8 cellular contexts compared by ENCODE assay signal in genomic region chr15:39312984-39313383, GRCh38.
DNase-seq lines count a peak whose midpoint lies in the region; ATAC-seq, FAIRE-seq and TF ChIP-seq lines count a peak whose summit lies in the region.
"Had no signal": no experiment of that assay in that cellular context is flagged by ENCODE, and none has a peak within 500 bp of the region (broad histone marks: within the 10 kb centered on the region; RNA-seq: fewer than 3 reads in every experiment).

No MANE protein-coding gene starts in this region.

- H3K27ac ChIP-seq in liver (ENCODE audit: low read depth in 1 of 2, low read length in 2 of 2) = peak overlapping the region in 1 of 2 donors; percentile 1

- H3K4me1 Mint-ChIP-seq in activated T-cell treated with anti-CD3 and anti-CD28 coated beads, Interleukin-2, amount 50 U/mL, for 24 hours (ENCODE audit: low read depth) = no peaks in the 10 kb centered on the region

- peak; percentile 28 for TF ChIP-seq CTCF in liver (IDR thresholded peaks at IDR 0.05; ENCODE audit: low read depth, low read length, missing input control)
- no peak for TF ChIP-seq CTCF in omental fat pad (IDR thresholded peaks at IDR 0.05)

- FAIRE-seq in GM12891 (lab: Jason Lieb, UNC) = peak; percentile 33

- TF ChIP-seq POLR2A in GM12891 (IDR thresholded peaks at IDR 0.05; ENCODE audit: low read depth, low read length) = no peak

- no peaks in the 10 kb centered on the region for H3K9me3 ChIP-seq in liver (ENCODE audit: control insufficient read depth in 4 of 4, low read length in 3 of 4)
- H3K9me3 ChIP-seq: HAP-1 had no signal

- no peaks in the 10 kb centered on the region for H3K36me3 ChIP-seq in liver (ENCODE audit: control insufficient read depth in 4 of 4, insufficient read depth in 3 of 4, low read depth in 1 of 4, low read length in 3 of 4)
- H3K36me3 ChIP-seq: HAP-1 had no signal

- no peak overlapping the region for H3K4me3 ChIP-seq in liver (ENCODE audit: low read depth in 1 of 3, low read length in 3 of 3)
- H3K4me3 ChIP-seq: HAP-1 had no signal

- H3K4me3 Mint-ChIP-seq in activated T-cell treated with anti-CD3 and anti-CD28 coated beads, Interleukin-2, amount 50 U/mL, for 24 hours = no peak overlapping the region

- DNase-seq in GM12891 (ENCODE audit: insufficient read length, low spot score) = peak; percentile 10
- peak; percentile 61 for DNase-seq in SKM-1 treated with dmso at 0.1 percent for 144 hours (lab: John Stamatoyannopoulos, UW; ENCODE audit: unreplicated experiment)
- DNase-seq in activated T-cell treated with anti-CD3 and anti-CD28 coated beads, Interleukin-2, amount 50 U/mL, for 24 hours = no peak
- no peak for DNase-seq in omental fat pad (ENCODE audit: low spot score)
- DNase-seq in EL = no peak

- no peaks in the 10 kb centered on the region for H3K36me3 Mint-ChIP-seq in activated T-cell treated with anti-CD3 and anti-CD28 coated beads, Interleukin-2, amount 50 U/mL, for 24 hours (ENCODE audit: low read depth)

- H3K9me3 Mint-ChIP-seq in activated T-cell treated with anti-CD3 and anti-CD28 coated beads, Interleukin-2, amount 50 U/mL, for 24 hours = no peaks in the 10 kb centered on the region

- no peak overlapping the region for H3K27ac Mint-ChIP-seq in activated T-cell treated with anti-CD3 and anti-CD28 coated beads, Interleukin-2, amount 50 U/mL, for 24 hours

- H3K4me1 ChIP-seq in liver (ENCODE audit: control insufficient read depth in 4 of 4, insufficient read depth in 4 of 4, low read length in 3 of 4) = peaks cover 0 to 14% (median 8%) of the 10 kb centered on the region in 4 donors

- 60% methylated on average over 3 of the region's 3 CpGs for WGBS in liver

- ATAC-seq in HG02642 (IDR thresholded peaks at IDR 0.05; ENCODE audit: poor library complexity, unreplicated experiment) = peak; percentile 84
- ATAC-seq in omental fat pad (ENCODE audit: low FRiP score) = no peak

- peak; percentile 76 to 77 for TF ChIP-seq RAD21 in liver (IDR thresholded peaks at IDR 0.05)

- peaks cover 26% of the 10 kb centered on the region for H3K27me3 Mint-ChIP-seq in activated T-cell treated with anti-CD3 and anti-CD28 coated beads, Interleukin-2, amount 50 U/mL, for 24 hours

- no peaks in the 10 kb centered on the region for H3K27me3 ChIP-seq in liver (ENCODE audit: control insufficient read depth in 4 of 4, insufficient read depth in 4 of 4, low read length in 3 of 4)

- no peak overlapping the region for H3K9ac ChIP-seq in liver (ENCODE audit: low read depth in 1 of 2, low read length in 2 of 2)

TF ChIP-seq in GM12891, 5 proteins besides CTCF, POLR2A, EP300 and RAD21:
- TF ChIP-seq POU2F2 (IDR thresholded peaks at IDR 0.05; ENCODE audit: low read depth, low read length) (no peak), TAF1 (IDR thresholded peaks at IDR 0.05; ENCODE audit: low read depth, low read length) (no peak), SPI1 (IDR thresholded peaks at IDR 0.05; ENCODE audit: low read depth, low read length) (peak; percentile 90)
TF ChIP-seq in GM12891: peak in this region for 1.

TF ChIP-seq in liver, 16 proteins besides CTCF, POLR2A, EP300 and RAD21:
- no peak for TF ChIP-seq NR2F2 (IDR thresholded peaks at IDR 0.05)
- no peak for TF ChIP-seq SP1 (IDR thresholded peaks at IDR 0.05)
- peak; percentile 61 to 69 for TF ChIP-seq HNF4A (conservative IDR thresholded peaks at IDR 0.05)
- no peak for TF ChIP-seq YY1 (IDR thresholded peaks at IDR 0.05)
- no peak for TF ChIP-seq MAX (IDR thresholded peaks at IDR 0.05)
- no peak for TF ChIP-seq TAF1 (conservative IDR thresholded peaks at IDR 0.05)
- no peak for TF ChIP-seq GABPA (IDR thresholded peaks at IDR 0.05 in 1 of 2, conservative IDR thresholded peaks at IDR 0.05 in 1 of 2)
- peak in 1 of 2 donors; percentile 12 for TF ChIP-seq RXRA (IDR thresholded peaks at IDR 0.05)
- no peak for TF ChIP-seq ZBTB33 (IDR thresholded peaks at IDR 0.05)
- no peak for TF ChIP-seq REST (IDR thresholded peaks at IDR 0.05)
- TF ChIP-seq EGR1 (IDR thresholded peaks at IDR 0.05; ENCODE audit: low read depth in 2 of 2) = no peak
- peak; percentile 15 for TF ChIP-seq HNF4G (IDR thresholded peaks at IDR 0.05)
- no peak for TF ChIP-seq JUND (IDR thresholded peaks at IDR 0.05)
- no peak for TF ChIP-seq FOXA2 (IDR thresholded peaks at IDR 0.05)
- TF ChIP-seq FOXA1 (IDR thresholded peaks at IDR 0.05) = no peak
- no peak for TF ChIP-seq ATF3 (IDR thresholded peaks at IDR 0.05)

Comparison
In these comparisons a context has a peak if more than half of its experiments do, and no peak if none do; other contexts are left out.
1. DNase-seq: peak in GM12891 (single experiment) and SKM-1 treated with dmso at 0.1 percent for 144 hours (single experiment); none in activated T-cell treated with anti-CD3 and anti-CD28 coated beads, Interleukin-2, amount 50 U/mL, for 24 hours (single experiment), omental fat pad (single experiment) and EL (single experiment).